ENCODE assay signal across 8 cellular contexts in genomic region chr19:34734601-34735103, GRCh38. TPM values are rescaled to one million over a fixed set of nuclear protein-coding genes. Genes with fewer than 3 reads are reported as not detected.
DNase-seq lines count a peak whose midpoint lies in the region; ATAC-seq and TF ChIP-seq lines count a peak whose summit lies in the region.

No MANE protein-coding gene starts in this region.

- H3K4me3 Mint-ChIP-seq in activated CD4-positive, alpha-beta T cell treated with anti-CD3 and anti-CD28 coated beads, Interleukin-2, amount 10 ng/mL, durations not matched to agents 7 days and 5 days = peak overlapping the region; percentile 82
- peak overlapping the region; percentile 91 for H3K4me3 Mint-ChIP-seq in activated T-helper 2 cell treated with anti-CD3 and anti-CD28 coated beads, Interferon-gamma antibody, Interleukin-2, Interleukin-4, amounts not matched to agents 10 μg/mL and 5 μg/mL and 100 μg/mL, durations not matched to agents 14 hours and 24 hours and 36 hours (ENCODE audit: low read depth)

- DNase-seq in activated CD4-positive, alpha-beta T cell treated with anti-CD3 and anti-CD28 coated beads, Interleukin-2, amount 10 ng/mL, durations not matched to agents 7 days and 5 days = no peak
- DNase-seq in activated CD4-positive, alpha-beta T cell treated with anti-CD3 and anti-CD28 coated beads, Interleukin-2, amount 50 U/mL, for 1 hour = no peak
- DNase-seq in activated T-helper 2 cell treated with anti-CD3 and anti-CD28 coated beads, Interferon-gamma antibody, Interleukin-2, Interleukin-4, amounts not matched to agents 10 μg/mL and 5 μg/mL and 100 μg/mL, durations not matched to agents 14 hours and 24 hours and 36 hours (ENCODE audit: low spot score) = no peak
- DNase-seq in thoracic aorta (ENCODE audit: low spot score) (no peak), AML-193 (lab: John Stamatoyannopoulos, UW) (no peak), occipital lobe (lab: John Stamatoyannopoulos, UW) (no peak)

- peaks cover 27% of the 10 kb centered on the region for H3K9me3 ChIP-seq in thoracic aorta

- H3K4me1 ChIP-seq in thoracic aorta (ENCODE audit: control insufficient read depth in 1 of 2, low read depth in 2 of 2) = peaks cover 5 to 23% of the 10 kb centered on the region in 2 donors

- H3K36me3 ChIP-seq in thoracic aorta = peaks cover 20% of the 10 kb centered on the region

- POLR2A ChIA-PET in activated CD4-positive, alpha-beta T cell treated with anti-CD3 and anti-CD28 coated beads, Interleukin-2, amount 10 ng/mL, durations not matched to agents 7 days and 5 days (lab: Charles Lee) = no interaction called here

- ATAC-seq in thoracic aorta (ENCODE audit: insufficient number of reproducible peaks, low FRiP score, low read depth) = no peak
- ATAC-seq in GM19467 (IDR thresholded peaks at IDR 0.05; ENCODE audit: unreplicated experiment) = no peak

- H3K36me3 Mint-ChIP-seq in activated CD4-positive, alpha-beta T cell treated with anti-CD3 and anti-CD28 coated beads, Interleukin-2, amount 10 ng/mL, durations not matched to agents 7 days and 5 days (ENCODE audit: low read depth) = peaks cover 37% of the 10 kb centered on the region
- H3K36me3 Mint-ChIP-seq in activated T-helper 2 cell treated with anti-CD3 and anti-CD28 coated beads, Interferon-gamma antibody, Interleukin-2, Interleukin-4, amounts not matched to agents 10 μg/mL and 5 μg/mL and 100 μg/mL, durations not matched to agents 14 hours and 24 hours and 36 hours (ENCODE audit: low read depth) = peaks cover 29% of the 10 kb centered on the region

- H3K27me3 ChIP-seq in layer of hippocampus (ENCODE audit: control insufficient read depth, insufficient read depth, low read length) (no peaks in the 10 kb centered on the region), thoracic aorta (replicated peaks; ENCODE audit: insufficient read depth) (no peaks in the 10 kb centered on the region)

- H3K27ac ChIP-seq in layer of hippocampus (ENCODE audit: low read depth, low read length) = peak overlapping the region; percentile 95
- H3K27ac ChIP-seq in thoracic aorta = peak overlapping the region; percentile 98

- H3K4me1 Mint-ChIP-seq in activated CD4-positive, alpha-beta T cell treated with anti-CD3 and anti-CD28 coated beads, Interleukin-2, amount 10 ng/mL, durations not matched to agents 7 days and 5 days = peaks cover 22% of the 10 kb centered on the region
- peaks cover 17% of the 10 kb centered on the region for H3K4me1 Mint-ChIP-seq in activated T-helper 2 cell treated with anti-CD3 and anti-CD28 coated beads, Interferon-gamma antibody, Interleukin-2, Interleukin-4, amounts not matched to agents 10 μg/mL and 5 μg/mL and 100 μg/mL, durations not matched to agents 14 hours and 24 hours and 36 hours (ENCODE audit: low read depth)

- H3K27me3 Mint-ChIP-seq in activated CD4-positive, alpha-beta T cell treated with anti-CD3 and anti-CD28 coated beads, Interleukin-2, amount 10 ng/mL, durations not matched to agents 7 days and 5 days = no peaks in the 10 kb centered on the region
- H3K27me3 Mint-ChIP-seq in activated T-helper 2 cell treated with anti-CD3 and anti-CD28 coated beads, Interferon-gamma antibody, Interleukin-2, Interleukin-4, amounts not matched to agents 10 μg/mL and 5 μg/mL and 100 μg/mL, durations not matched to agents 14 hours and 24 hours and 36 hours (ENCODE audit: low read depth) = no peaks in the 10 kb centered on the region

- CTCF ChIA-PET in activated CD4-positive, alpha-beta T cell treated with anti-CD3 and anti-CD28 coated beads, Interleukin-2, amount 10 ng/mL, durations not matched to agents 7 days and 5 days (lab: Charles Lee) = interaction anchor here (1.6 kb wide), 1 partner anchor 57 kb away, joined by 3 read pairs; the partner anchor contains the start of gene ZNF302

- peaks cover 27% of the 10 kb centered on the region for H3K9me3 Mint-ChIP-seq in activated CD4-positive, alpha-beta T cell treated with anti-CD3 and anti-CD28 coated beads, Interleukin-2, amount 10 ng/mL, durations not matched to agents 7 days and 5 days
- peaks cover 25% of the 10 kb centered on the region for H3K9me3 Mint-ChIP-seq in activated T-helper 2 cell treated with anti-CD3 and anti-CD28 coated beads, Interferon-gamma antibody, Interleukin-2, Interleukin-4, amounts not matched to agents 10 μg/mL and 5 μg/mL and 100 μg/mL, durations not matched to agents 14 hours and 24 hours and 36 hours

- no peak for TF ChIP-seq CTCF in thoracic aorta (IDR thresholded peaks at IDR 0.05)

- H3K27ac Mint-ChIP-seq in activated CD4-positive, alpha-beta T cell treated with anti-CD3 and anti-CD28 coated beads, Interleukin-2, amount 10 ng/mL, durations not matched to agents 7 days and 5 days = peak overlapping the region; percentile 94
- peak overlapping the region; percentile 95 for H3K27ac Mint-ChIP-seq in activated T-helper 2 cell treated with anti-CD3 and anti-CD28 coated beads, Interferon-gamma antibody, Interleukin-2, Interleukin-4, amounts not matched to agents 10 μg/mL and 5 μg/mL and 100 μg/mL, durations not matched to agents 14 hours and 24 hours and 36 hours

- intact Hi-C loops in activated T-helper 2 cell treated with anti-CD3 and anti-CD28 coated beads, Interferon-gamma antibody, Interleukin-2, Interleukin-4, amounts not matched to agents 10 μg/mL and 5 μg/mL and 100 μg/mL, durations not matched to agents 14 hours and 24 hours and 36 hours (cut with micrococcal nuclease) = no loop called here

- peak overlapping the region; percentile 97 for H3K4me3 ChIP-seq in thoracic aorta

RNA-seq across cellular contexts. Expression of gene ZNF181, which starts 0.6 kb away (rescaled TPM):
- 1 to 10 TPM; 6.1 to 6.5 TPM for total RNA-seq in activated CD4-positive, alpha-beta T cell treated with anti-CD3 and anti-CD28 coated beads, Interleukin-2, amount 10 ng/mL, durations not matched to agents 7 days and 5 days
- 2.6 and 3.4 TPM in 2 replicates for total RNA-seq in activated T-helper 2 cell treated with anti-CD3 and anti-CD28 coated beads, Interferon-gamma antibody, Interleukin-2, Interleukin-4, amounts not matched to agents 10 μg/mL and 5 μg/mL and 100 μg/mL, durations not matched to agents 14 hours and 24 hours and 36 hours
- total RNA-seq in thoracic aorta = 10 to 100 TPM; 23.0 to 78.0 TPM
- total RNA-seq in occipital lobe = 53.0 TPM

RNA-seq across cellular contexts. Expression of gene ZNF599, which starts 38.4 kb away (rescaled TPM):
- 1 to 10 TPM; 5.3 to 6.1 TPM for total RNA-seq in activated CD4-positive, alpha-beta T cell treated with anti-CD3 and anti-CD28 coated beads, Interleukin-2, amount 10 ng/mL, durations not matched to agents 7 days and 5 days
- total RNA-seq in activated T-helper 2 cell treated with anti-CD3 and anti-CD28 coated beads, Interferon-gamma antibody, Interleukin-2, Interleukin-4, amounts not matched to agents 10 μg/mL and 5 μg/mL and 100 μg/mL, durations not matched to agents 14 hours and 24 hours and 36 hours = 1.9 and 2.0 TPM in 2 replicates
- total RNA-seq in thoracic aorta (1 to 10 TPM; 5.1 to 6.4 TPM), occipital lobe (12.2 TPM)

RNA-seq across cellular contexts. Expression of gene ZNF302, which starts 57.2 kb away (rescaled TPM):
- 10 to 100 TPM; 23.1 to 24.3 TPM for total RNA-seq in activated CD4-positive, alpha-beta T cell treated with anti-CD3 and anti-CD28 coated beads, Interleukin-2, amount 10 ng/mL, durations not matched to agents 7 days and 5 days
- 14.1 and 14.7 TPM in 2 replicates for total RNA-seq in activated T-helper 2 cell treated with anti-CD3 and anti-CD28 coated beads, Interferon-gamma antibody, Interleukin-2, Interleukin-4, amounts not matched to agents 10 μg/mL and 5 μg/mL and 100 μg/mL, durations not matched to agents 14 hours and 24 hours and 36 hours
- total RNA-seq in thoracic aorta (10 to 100 TPM; 21.3 to 30.9 TPM), occipital lobe (74.1 TPM)

RNA-seq across cellular contexts. Expression of gene SCGB2B2, which starts 57.7 kb away (rescaled TPM):
- under 1 TPM; 0.35 to 0.65 TPM for total RNA-seq in activated CD4-positive, alpha-beta T cell treated with anti-CD3 and anti-CD28 coated beads, Interleukin-2, amount 10 ng/mL, durations not matched to agents 7 days and 5 days
- 0.14 and 0.30 TPM in 2 replicates for total RNA-seq in activated T-helper 2 cell treated with anti-CD3 and anti-CD28 coated beads, Interferon-gamma antibody, Interleukin-2, Interleukin-4, amounts not matched to agents 10 μg/mL and 5 μg/mL and 100 μg/mL, durations not matched to agents 14 hours and 24 hours and 36 hours
- 1 to 10 TPM in 1 of 2 donors, under 1 TPM in 1; 0.41 to 1.1 TPM for total RNA-seq in thoracic aorta
- total RNA-seq in occipital lobe = 0.16 TPM
